In genomic region chr2:191064590-191064989, GRCh38 we compare ENCODE assay signal across 11 cellular contexts. TPM values are rescaled to one million over a fixed set of nuclear protein-coding genes. Genes with fewer than 3 reads are reported as not detected.
DNase-seq lines count a peak whose midpoint lies in the region; ATAC-seq lines count a peak whose summit lies in the region.
"Had no signal": no experiment of that assay in that cellular context is flagged by ENCODE, and none has a peak within 500 bp of the region (broad histone marks: within the 10 kb centered on the region; RNA-seq: fewer than 3 reads in every experiment).

No MANE protein-coding gene starts in this region.

- H3K27me3 Mint-ChIP-seq in activated CD4-positive, alpha-beta T cell treated with anti-CD3 and anti-CD28 coated beads, Interleukin-2, amount 10 ng/mL, durations not matched to agents 24 days and 14 days, result no peaks in the 10 kb centered on the region

- in situ Hi-C loops in KBM-7 (cut with MboI; ENCODE audit: low pct_unique_long_range_greater_than_20kb, low sequenced_read_pairs), result no loop called here

- H3K36me3 Mint-ChIP-seq in activated CD4-positive, alpha-beta T cell treated with anti-CD3 and anti-CD28 coated beads, Interleukin-2, amount 10 ng/mL, durations not matched to agents 24 days and 14 days (ENCODE audit: low read depth), result peaks cover 58% of the 10 kb centered on the region

- intact Hi-C loops in activated CD4-positive, alpha-beta T cell treated with anti-CD3 and anti-CD28 coated beads, Interleukin-2, amount 10 ng/mL, durations not matched to agents 24 days and 14 days (cut with micrococcal nuclease), result loop anchor here (10.0 kb wide), 1 partner anchor 610 kb away; the partner anchor contains the start of gene NABP1

- DNase-seq in KBM-7, result peak; percentile 57
- DNase-seq in activated CD4-positive, alpha-beta T cell treated with anti-CD3 and anti-CD28 coated beads, Interleukin-2, amount 10 ng/mL, durations not matched to agents 24 days and 14 days, result peak; percentile 87
- DNase-seq in activated naive CD4-positive, alpha-beta T cell treated with anti-CD3 and anti-CD28 coated beads, Interleukin-2, amount 50 U/mL, for 16 hours, result peak; percentile 14
- peak; percentile 34 to 35 for DNase-seq in stimulated activated CD8-positive, alpha-beta memory T cell treated with anti-CD3 and anti-CD28 coated beads, Interleukin-15, amount 100 ng/mL, for 48 hours (ENCODE audit: low read depth in 2 of 2)
- DNase-seq: GDM1, RPMI8226, T1000 had no signal

- peak overlapping the region; percentile 94 for H3K27ac Mint-ChIP-seq in activated CD4-positive, alpha-beta T cell treated with anti-CD3 and anti-CD28 coated beads, Interleukin-2, amount 10 ng/mL, durations not matched to agents 24 days and 14 days

- peaks cover 69% of the 10 kb centered on the region for H3K4me1 Mint-ChIP-seq in activated CD4-positive, alpha-beta T cell treated with anti-CD3 and anti-CD28 coated beads, Interleukin-2, amount 10 ng/mL, durations not matched to agents 24 days and 14 days

- peaks cover 4% of the 10 kb centered on the region for H3K9me3 Mint-ChIP-seq in activated CD4-positive, alpha-beta T cell treated with anti-CD3 and anti-CD28 coated beads, Interleukin-2, amount 10 ng/mL, durations not matched to agents 24 days and 14 days

- H3K4me3 Mint-ChIP-seq in activated CD4-positive, alpha-beta T cell treated with anti-CD3 and anti-CD28 coated beads, Interleukin-2, amount 10 ng/mL, durations not matched to agents 24 days and 14 days, result peak overlapping the region; percentile 89

- ATAC-seq in GM19463 (IDR thresholded peaks at IDR 0.05; ENCODE audit: unreplicated experiment), result no peak
- no peak for ATAC-seq in GM18519 (IDR thresholded peaks at IDR 0.05; ENCODE audit: low FRiP score, unreplicated experiment)
- no peak for ATAC-seq in GM21390 (IDR thresholded peaks at IDR 0.05; ENCODE audit: unreplicated experiment)
- no peak for ATAC-seq in GM18870 (IDR thresholded peaks at IDR 0.05; ENCODE audit: unreplicated experiment)

RNA-seq across cellular contexts. Expression of gene STAT1, which starts 50.6 kb away (rescaled TPM):
- total RNA-seq in activated CD4-positive, alpha-beta T cell treated with anti-CD3 and anti-CD28 coated beads, Interleukin-2, amount 10 ng/mL, durations not matched to agents 24 days and 14 days, result 152 and 160 TPM in 2 replicates

Comparison
In these comparisons a context has a peak if more than half of its experiments do, and no peak if none do; other contexts are left out.
1. DNase-seq: peak in every context shown above with its lines; median percentile 87 in activated CD4-positive, alpha-beta T cell treated with anti-CD3 and anti-CD28 coated beads, Interleukin-2, amount 10 ng/mL, durations not matched to agents 24 days and 14 days; 57 in KBM-7; 34 in stimulated activated CD8-positive, alpha-beta memory T cell treated with anti-CD3 and anti-CD28 coated beads, Interleukin-15, amount 100 ng/mL, for 48 hours; 14 in activated naive CD4-positive, alpha-beta T cell treated with anti-CD3 and anti-CD28 coated beads, Interleukin-2, amount 50 U/mL, for 16 hours.